Comparison of ENCODE assay signal across 1 cellular context in the genomic region with DNA sequence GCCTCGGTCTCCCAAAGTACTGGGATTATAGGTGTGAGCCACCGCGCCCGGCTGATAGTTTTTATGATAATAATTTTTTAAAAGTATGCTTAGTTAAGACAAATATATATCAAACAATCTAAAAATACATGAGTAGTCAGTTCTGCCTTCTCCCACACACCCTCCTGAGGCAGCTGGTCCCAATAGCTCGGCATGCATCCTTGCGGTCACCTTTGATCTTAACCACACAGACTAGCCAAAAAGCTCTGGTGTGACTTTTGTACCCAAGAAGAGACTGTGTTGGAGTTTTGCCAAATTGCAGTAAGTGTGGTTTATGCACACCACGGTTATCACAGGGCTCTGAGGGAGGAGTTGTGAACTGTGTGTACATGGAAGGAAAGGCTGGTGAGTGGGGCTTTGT.
TF ChIP-seq lines count a peak whose summit lies in the region.

No MANE protein-coding gene starts in this region.

TF ChIP-seq in HepG2, 621 proteins besides CTCF, POLR2A, EP300 and RAD21 (continued from another document and continues in another):
- TF ChIP-seq FOXA1 (IDR thresholded peaks at IDR 0.05) (no peak), FOXA1 (CRISPR knock-in tag; IDR thresholded peaks at IDR 0.05) (peak; percentile 75), ZNF614 (CRISPR knock-in tag; IDR thresholded peaks at IDR 0.05; ENCODE audit: borderline replicate concordance) (peak; percentile 65), ZNF747 (CRISPR knock-in tag; IDR thresholded peaks at IDR 0.05; ENCODE audit: borderline replicate concordance) (peak; percentile 53; the same call in 1 of the 2 replicates), HNRNPUL1 (IDR thresholded peaks at IDR 0.05; ENCODE audit: low read depth, low read length) (no peak), ZNF589 (CRISPR knock-in tag; conservative IDR thresholded peaks at IDR 0.05) (0 out of 2 replicates have a peak, but pooled peaks have one; percentile 46), ZSCAN31 (CRISPR knock-in tag; IDR thresholded peaks at IDR 0.05; ENCODE audit: low read depth) (no peak), ZBTB43 (CRISPR knock-in tag; conservative IDR thresholded peaks at IDR 0.05) (peak; percentile 100), BCL6 (CRISPR knock-in tag; IDR thresholded peaks at IDR 0.05) (peak; percentile 68), KLF11 (CRISPR knock-in tag; IDR thresholded peaks at IDR 0.05) (peak; percentile 57; the same call in 1 of the 2 replicates), ZNF335 (CRISPR knock-in tag; IDR thresholded peaks at IDR 0.05) (0 out of 2 replicates have a peak, but pooled peaks have one; percentile 20), ISL2 (CRISPR knock-in tag; IDR thresholded peaks at IDR 0.05) (peak; percentile 81), KDM6A (CRISPR knock-in tag; IDR thresholded peaks at IDR 0.05; ENCODE audit: low read depth) (peak; percentile 81), ZMYM2 (CRISPR knock-in tag; IDR thresholded peaks at IDR 0.05) (no peak), MEIS1 (CRISPR knock-in tag; IDR thresholded peaks at IDR 0.05; ENCODE audit: borderline replicate concordance) (no peak), ZNF430 (CRISPR knock-in tag; IDR thresholded peaks at IDR 0.05) (0 out of 2 replicates have a peak, but pooled peaks have one; percentile 23), ZSCAN9 (CRISPR knock-in tag; IDR thresholded peaks at IDR 0.05; ENCODE audit: borderline replicate concordance) (peak; percentile 66; the same call in 1 of the 2 replicates), ZMYM4 (CRISPR knock-in tag; IDR thresholded peaks at IDR 0.05) (peak; percentile 64), MXI1 (IDR thresholded peaks at IDR 0.05; ENCODE audit: borderline replicate concordance, low read depth, low read length) (peak; percentile 59; the same call in 1 of the 3 replicates), REST (IDR thresholded peaks at IDR 0.05; ENCODE audit: borderline replicate concordance in 1 of 2, low read depth in 1 of 2, low read length in 2 of 2) (0 out of 4 replicates have a peak, but pooled peaks of 1 of the 2 experiments have one; percentile 38), HIVEP1 (CRISPR knock-in tag; IDR thresholded peaks at IDR 0.05) (no peak), ZNF281 (CRISPR knock-in tag; IDR thresholded peaks at IDR 0.05; ENCODE audit: borderline replicate concordance) (peak; percentile 53; the same call in 1 of the 2 replicates), ZNF441 (CRISPR knock-in tag; IDR thresholded peaks at IDR 0.05; ENCODE audit: borderline replicate concordance) (peak; percentile 56; the same call in 1 of the 2 replicates), NONO (IDR thresholded peaks at IDR 0.05) (no peak), NONO (CRISPR knock-in tag; conservative IDR thresholded peaks at IDR 0.05) (peak; percentile 72; the same call in 1 of the 2 replicates), ZFP37 (CRISPR knock-in tag; IDR thresholded peaks at IDR 0.05; ENCODE audit: borderline replicate concordance) (no peak), ZEB1 (IDR thresholded peaks at IDR 0.05; ENCODE audit: insufficient replicate concordance, low read depth) (peak; percentile 57), ZNF333 (CRISPR knock-in tag; IDR thresholded peaks at IDR 0.05; ENCODE audit: borderline replicate concordance) (no peak), ETV5 (CRISPR knock-in tag; IDR thresholded peaks at IDR 0.05; ENCODE audit: borderline replicate concordance) (peak; percentile 34; the same call in 1 of the 2 replicates), RFXAP (CRISPR knock-in tag; IDR thresholded peaks at IDR 0.05; ENCODE audit: borderline replicate concordance) (peak; percentile 61; the same call in 1 of the 2 replicates), ZNF629 (CRISPR knock-in tag; conservative IDR thresholded peaks at IDR 0.05) (peak; percentile 52; the same call in 1 of the 2 replicates)
- TF ChIP-seq, protein P1, sequence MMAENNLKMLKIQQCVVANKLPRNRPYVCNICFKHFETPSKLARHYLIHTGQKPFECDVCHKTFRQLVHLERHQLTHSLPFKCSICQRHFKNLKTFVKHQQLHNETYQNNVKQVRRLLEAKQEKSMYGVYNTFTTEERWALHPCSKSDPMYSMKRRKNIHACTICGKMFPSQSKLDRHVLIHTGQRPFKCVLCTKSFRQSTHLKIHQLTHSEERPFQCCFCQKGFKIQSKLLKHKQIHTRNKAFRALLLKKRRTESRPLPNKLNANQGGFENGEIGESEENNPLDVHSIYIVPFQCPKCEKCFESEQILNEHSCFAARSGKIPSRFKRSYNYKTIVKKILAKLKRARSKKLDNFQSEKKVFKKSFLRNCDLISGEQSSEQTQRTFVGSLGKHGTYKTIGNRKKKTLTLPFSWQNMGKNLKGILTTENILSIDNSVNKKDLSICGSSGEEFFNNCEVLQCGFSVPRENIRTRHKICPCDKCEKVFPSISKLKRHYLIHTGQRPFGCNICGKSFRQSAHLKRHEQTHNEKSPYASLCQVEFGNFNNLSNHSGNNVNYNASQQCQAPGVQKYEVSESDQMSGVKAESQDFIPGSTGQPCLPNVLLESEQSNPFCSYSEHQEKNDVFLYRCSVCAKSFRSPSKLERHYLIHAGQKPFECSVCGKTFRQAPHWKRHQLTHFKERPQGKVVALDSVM (CRISPR knock-in tag; IDR thresholded peaks at IDR 0.05) = peak; percentile 72
- TF ChIP-seq, protein P2, sequence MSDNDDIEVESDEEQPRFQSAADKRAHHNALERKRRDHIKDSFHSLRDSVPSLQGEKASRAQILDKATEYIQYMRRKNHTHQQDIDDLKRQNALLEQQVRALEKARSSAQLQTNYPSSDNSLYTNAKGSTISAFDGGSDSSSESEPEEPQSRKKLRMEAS (IDR thresholded peaks at IDR 0.05) = peak; percentile 60; the same call in 1 of the 2 replicates
- TF ChIP-seq, protein P3, sequence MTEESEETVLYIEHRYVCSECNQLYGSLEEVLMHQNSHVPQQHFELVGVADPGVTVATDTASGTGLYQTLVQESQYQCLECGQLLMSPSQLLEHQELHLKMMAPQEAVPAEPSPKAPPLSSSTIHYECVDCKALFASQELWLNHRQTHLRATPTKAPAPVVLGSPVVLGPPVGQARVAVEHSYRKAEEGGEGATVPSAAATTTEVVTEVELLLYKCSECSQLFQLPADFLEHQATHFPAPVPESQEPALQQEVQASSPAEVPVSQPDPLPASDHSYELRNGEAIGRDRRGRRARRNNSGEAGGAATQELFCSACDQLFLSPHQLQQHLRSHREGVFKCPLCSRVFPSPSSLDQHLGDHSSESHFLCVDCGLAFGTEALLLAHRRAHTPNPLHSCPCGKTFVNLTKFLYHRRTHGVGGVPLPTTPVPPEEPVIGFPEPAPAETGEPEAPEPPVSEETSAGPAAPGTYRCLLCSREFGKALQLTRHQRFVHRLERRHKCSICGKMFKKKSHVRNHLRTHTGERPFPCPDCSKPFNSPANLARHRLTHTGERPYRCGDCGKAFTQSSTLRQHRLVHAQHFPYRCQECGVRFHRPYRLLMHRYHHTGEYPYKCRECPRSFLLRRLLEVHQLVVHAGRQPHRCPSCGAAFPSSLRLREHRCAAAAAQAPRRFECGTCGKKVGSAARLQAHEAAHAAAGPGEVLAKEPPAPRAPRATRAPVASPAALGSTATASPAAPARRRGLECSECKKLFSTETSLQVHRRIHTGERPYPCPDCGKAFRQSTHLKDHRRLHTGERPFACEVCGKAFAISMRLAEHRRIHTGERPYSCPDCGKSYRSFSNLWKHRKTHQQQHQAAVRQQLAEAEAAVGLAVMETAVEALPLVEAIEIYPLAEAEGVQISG (CRISPR knock-in tag; IDR thresholded peaks at IDR 0.05) = peak; percentile 67; the same call in 1 of the 2 replicates
- TF ChIP-seq, protein P4, sequence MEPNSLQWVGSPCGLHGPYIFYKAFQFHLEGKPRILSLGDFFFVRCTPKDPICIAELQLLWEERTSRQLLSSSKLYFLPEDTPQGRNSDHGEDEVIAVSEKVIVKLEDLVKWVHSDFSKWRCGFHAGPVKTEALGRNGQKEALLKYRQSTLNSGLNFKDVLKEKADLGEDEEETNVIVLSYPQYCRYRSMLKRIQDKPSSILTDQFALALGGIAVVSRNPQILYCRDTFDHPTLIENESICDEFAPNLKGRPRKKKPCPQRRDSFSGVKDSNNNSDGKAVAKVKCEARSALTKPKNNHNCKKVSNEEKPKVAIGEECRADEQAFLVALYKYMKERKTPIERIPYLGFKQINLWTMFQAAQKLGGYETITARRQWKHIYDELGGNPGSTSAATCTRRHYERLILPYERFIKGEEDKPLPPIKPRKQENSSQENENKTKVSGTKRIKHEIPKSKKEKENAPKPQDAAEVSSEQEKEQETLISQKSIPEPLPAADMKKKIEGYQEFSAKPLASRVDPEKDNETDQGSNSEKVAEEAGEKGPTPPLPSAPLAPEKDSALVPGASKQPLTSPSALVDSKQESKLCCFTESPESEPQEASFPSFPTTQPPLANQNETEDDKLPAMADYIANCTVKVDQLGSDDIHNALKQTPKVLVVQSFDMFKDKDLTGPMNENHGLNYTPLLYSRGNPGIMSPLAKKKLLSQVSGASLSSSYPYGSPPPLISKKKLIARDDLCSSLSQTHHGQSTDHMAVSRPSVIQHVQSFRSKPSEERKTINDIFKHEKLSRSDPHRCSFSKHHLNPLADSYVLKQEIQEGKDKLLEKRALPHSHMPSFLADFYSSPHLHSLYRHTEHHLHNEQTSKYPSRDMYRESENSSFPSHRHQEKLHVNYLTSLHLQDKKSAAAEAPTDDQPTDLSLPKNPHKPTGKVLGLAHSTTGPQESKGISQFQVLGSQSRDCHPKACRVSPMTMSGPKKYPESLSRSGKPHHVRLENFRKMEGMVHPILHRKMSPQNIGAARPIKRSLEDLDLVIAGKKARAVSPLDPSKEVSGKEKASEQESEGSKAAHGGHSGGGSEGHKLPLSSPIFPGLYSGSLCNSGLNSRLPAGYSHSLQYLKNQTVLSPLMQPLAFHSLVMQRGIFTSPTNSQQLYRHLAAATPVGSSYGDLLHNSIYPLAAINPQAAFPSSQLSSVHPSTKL (CRISPR knock-in tag; IDR thresholded peaks at IDR 0.05) = peak; percentile 92
- TF ChIP-seq, protein P5, sequence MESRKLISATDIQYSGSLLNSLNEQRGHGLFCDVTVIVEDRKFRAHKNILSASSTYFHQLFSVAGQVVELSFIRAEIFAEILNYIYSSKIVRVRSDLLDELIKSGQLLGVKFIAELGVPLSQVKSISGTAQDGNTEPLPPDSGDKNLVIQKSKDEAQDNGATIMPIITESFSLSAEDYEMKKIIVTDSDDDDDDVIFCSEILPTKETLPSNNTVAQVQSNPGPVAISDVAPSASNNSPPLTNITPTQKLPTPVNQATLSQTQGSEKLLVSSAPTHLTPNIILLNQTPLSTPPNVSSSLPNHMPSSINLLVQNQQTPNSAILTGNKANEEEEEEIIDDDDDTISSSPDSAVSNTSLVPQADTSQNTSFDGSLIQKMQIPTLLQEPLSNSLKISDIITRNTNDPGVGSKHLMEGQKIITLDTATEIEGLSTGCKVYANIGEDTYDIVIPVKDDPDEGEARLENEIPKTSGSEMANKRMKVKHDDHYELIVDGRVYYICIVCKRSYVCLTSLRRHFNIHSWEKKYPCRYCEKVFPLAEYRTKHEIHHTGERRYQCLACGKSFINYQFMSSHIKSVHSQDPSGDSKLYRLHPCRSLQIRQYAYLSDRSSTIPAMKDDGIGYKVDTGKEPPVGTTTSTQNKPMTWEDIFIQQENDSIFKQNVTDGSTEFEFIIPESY (CRISPR knock-in tag; IDR thresholded peaks at IDR 0.05) = peak; percentile 17; the same call in 1 of the 2 replicates
